Comparison of ENCODE assay signal across 17 cellular contexts in the genomic region with DNA sequence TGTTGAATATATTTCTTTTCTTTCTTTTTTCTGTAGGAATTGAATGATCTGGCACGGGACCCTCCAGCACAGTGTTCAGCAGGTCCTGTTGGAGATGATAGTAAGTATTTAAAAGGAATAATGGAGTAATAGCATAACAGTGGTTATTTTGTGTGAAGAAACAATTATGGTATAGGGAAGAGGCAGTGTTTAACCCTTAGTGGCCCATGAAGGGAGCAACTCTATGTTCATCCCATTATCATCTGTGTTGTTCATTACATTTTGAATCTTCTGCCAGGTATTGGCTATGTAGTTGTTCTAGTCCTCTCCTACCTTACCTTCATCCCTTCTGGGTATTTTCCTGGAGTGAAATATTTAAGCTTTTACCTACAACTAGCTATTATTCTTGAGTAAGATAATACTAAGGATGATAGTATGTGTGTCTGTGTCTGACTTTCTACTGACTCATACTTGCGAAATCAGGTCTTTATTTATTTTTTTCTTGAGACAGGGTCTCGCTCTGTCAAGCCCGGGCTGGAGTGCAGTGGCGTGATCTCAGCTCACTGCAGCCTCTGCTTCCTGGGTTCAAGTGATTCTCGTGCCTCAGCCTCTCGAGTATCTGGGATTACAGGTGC. TPM values are rescaled to one million over a fixed set of nuclear protein-coding genes. Genes with fewer than 3 reads are reported as not detected.
DNase-seq lines count a peak whose midpoint lies in the region; ATAC-seq and TF ChIP-seq lines count a peak whose summit lies in the region.
"Had no signal": no experiment of that assay in that cellular context is flagged by ENCODE, and none has a peak within 500 bp of the region (broad histone marks: within the 10 kb centered on the region; RNA-seq: fewer than 3 reads in every experiment).

No MANE protein-coding gene starts in this region.

- peaks cover 79% of the 10 kb centered on the region for H3K79me2 ChIP-seq in HCT116 (ENCODE audit: insufficient read depth, low read length)

- H4K20me1 ChIP-seq in HCT116 (ENCODE audit: insufficient read depth): peaks cover 7% of the 10 kb centered on the region; the same call in 1 of the 2 replicates

- no TSS peak for BruUV-seq in HCT116 (replicated peaks; lab: Mats Ljungman, UMichigan)

- RAD21 ChIA-PET in HCT116 (lab: Charles Lee; ENCODE audit: low non-redundant PET in 1 of 2, low total read pairs in 2 of 2, uncharacterized antibody in 2 of 2, unreplicated experiment in 2 of 2): no interaction called here

- H3K27me3 ChIP-seq in HCT116 (ENCODE audit: insufficient read depth, low read length): no peaks in the 10 kb centered on the region
- H3K27me3 ChIP-seq: adrenal gland, neutrophil had no signal

- CTCF ChIA-PET in HCT116 (lab: Charles Lee): no interaction called here

- 91 to 95% methylated on average over 7 of the region's 7 CpGs for whole genome bisulfite sequencing in lower leg skin, 2 donors

- DNase-seq in ACHN (peak; percentile 40), HCT116 (ENCODE audit: low read depth, low spot score) (no peak), amniotic epithelial cell (ENCODE audit: low read depth) (peak; percentile 87), glomerular visceral epithelial cell (ENCODE audit: extremely low spot score) (peak; percentile 55), NCI-H2107 treated with DMSO at 0.1 percent for 48 hours (lab: John Stamatoyannopoulos, UW; ENCODE audit: unreplicated experiment) (no peak), DMS79 treated with DMSO at 0.1 percent for 48 hours (lab: John Stamatoyannopoulos, UW) (no peak), lower leg skin (ENCODE audit: low spot score in 2 of 2) (no peak)
- DNase-seq: activated CD8-positive, alpha-beta memory T cell treated with anti-CD3 and anti-CD28 coated beads, Interleukin-2, amount 50 U/mL, for 48 hours; hippocampal formation; lower lobe of right lung; NCI-H446; stimulated activated CD4-positive, alpha-beta T cell treated with anti-CD3 and anti-CD28 coated beads, Interleukin-1b, Interleukin-23, amount 100 ng/mL, for 48 hours had no signal

- intact Hi-C loops in HCT116 (cut with micrococcal nuclease): no loop called here
- intact Hi-C loops in lower leg skin (cut with DNase I; ENCODE audit: low total_unique reads): no loop called here

- ATAC-seq in HCT116 (no peak), GM19035 (IDR thresholded peaks at IDR 0.05; ENCODE audit: unreplicated experiment) (no peak)
- ATAC-seq: lower lobe of right lung; stimulated activated effector memory CD8-positive, alpha-beta T cell treated with anti-CD3 and anti-CD28 coated beads, Interleukin-12 subunit alpha, Interleukin-12 subunit beta, amount 100 ng/mL, for 72 hours had no signal

- no peak for TF ChIP-seq CTCF in HCT116 (IDR thresholded peaks at IDR 0.05 in 2 of 3, conservative IDR thresholded peaks at IDR 0.05 in 1 of 3; ENCODE audit: borderline replicate concordance in 1 of 3, insufficient read depth in 1 of 3, low read depth in 2 of 3, low read length in 2 of 3)
- TF ChIP-seq CTCF in lower leg skin (IDR thresholded peaks at IDR 0.05): no peak

- no peak overlapping the region for H3K27ac ChIP-seq in HCT116 (ENCODE audit: low read depth, low read length)
- H3K27ac ChIP-seq: adrenal gland, C4-2B, lower lobe of right lung, neutrophil had no signal

- no peaks in the 10 kb centered on the region for H3K9me2 ChIP-seq in HCT116 (ENCODE audit: insufficient read depth)

- H3K4me3 ChIP-seq in HCT116 (replicated peaks in 1 of 2; ENCODE audit: low read depth in 1 of 2, low read length in 2 of 2): no peak overlapping the region
- no peak overlapping the region for H3K4me3 ChIP-seq in lower leg skin (ENCODE audit: low read depth, poor library complexity, severe bottlenecking)
- H3K4me3 ChIP-seq: adrenal gland, lower lobe of right lung had no signal

- peaks cover 0 to 15% of the 10 kb centered on the region in 2 experiments; a peak in 2 of 4 replicates for H3K4me1 ChIP-seq in HCT116 (ENCODE audit: control insufficient read depth in 1 of 2, insufficient read depth in 2 of 2, low read length in 2 of 2)
- H3K4me1 ChIP-seq: lower lobe of right lung had no signal

- POLR2A ChIA-PET in HCT116 (lab: Charles Lee): no interaction called here

- H3K4me2 ChIP-seq in HCT116 (ENCODE audit: low read length): no peak overlapping the region

- H3K9me3 ChIP-seq in HCT116 (ENCODE audit: control insufficient read depth in 1 of 2, insufficient read depth in 1 of 2, low read depth in 1 of 2, low read length in 2 of 2): no peaks in the 10 kb centered on the region
- H3K9me3 ChIP-seq: adrenal gland, lower lobe of right lung, neutrophil had no signal

- TF ChIP-seq RAD21 in HCT116 (IDR thresholded peaks at IDR 0.05; ENCODE audit: low read depth): no peak

- TF ChIP-seq POLR2A in HCT116 (IDR thresholded peaks at IDR 0.05; ENCODE audit: borderline replicate concordance, extremely low read depth, insufficient read depth, insufficient read length): no peak
- no peak for TF ChIP-seq POLR2A in lower leg skin (IDR thresholded peaks at IDR 0.05)

- in situ Hi-C loops in ACHN (cut with HindIII; ENCODE audit: low pct_ligation_motif_present, low pct_unique_long_range_greater_than_20kb, low sequenced_read_pairs): no loop called here

- H3K36me3 ChIP-seq in HCT116 (ENCODE audit: control insufficient read depth in 1 of 2, insufficient read depth in 2 of 2, low read length in 2 of 2): peaks cover 14 to 21% of the 10 kb centered on the region in 2 experiments; a peak in 3 of 4 replicates

- no peak overlapping the region for H3K9ac ChIP-seq in HCT116 (ENCODE audit: low read length)

- no peak overlapping the region for H2AFZ ChIP-seq in HCT116 (ENCODE audit: low read depth, low read length, poor library complexity, severe bottlenecking)

TF ChIP-seq in HCT116, 20 proteins besides CTCF, POLR2A, EP300 and RAD21:
- peak; percentile 49; the same call in 1 of the 2 replicates for TF ChIP-seq CEBPB (IDR thresholded peaks at IDR 0.05; ENCODE audit: low read depth)
- TF ChIP-seq SP1 (IDR thresholded peaks at IDR 0.05; ENCODE audit: low read depth): no peak
- TF ChIP-seq, protein P1, sequence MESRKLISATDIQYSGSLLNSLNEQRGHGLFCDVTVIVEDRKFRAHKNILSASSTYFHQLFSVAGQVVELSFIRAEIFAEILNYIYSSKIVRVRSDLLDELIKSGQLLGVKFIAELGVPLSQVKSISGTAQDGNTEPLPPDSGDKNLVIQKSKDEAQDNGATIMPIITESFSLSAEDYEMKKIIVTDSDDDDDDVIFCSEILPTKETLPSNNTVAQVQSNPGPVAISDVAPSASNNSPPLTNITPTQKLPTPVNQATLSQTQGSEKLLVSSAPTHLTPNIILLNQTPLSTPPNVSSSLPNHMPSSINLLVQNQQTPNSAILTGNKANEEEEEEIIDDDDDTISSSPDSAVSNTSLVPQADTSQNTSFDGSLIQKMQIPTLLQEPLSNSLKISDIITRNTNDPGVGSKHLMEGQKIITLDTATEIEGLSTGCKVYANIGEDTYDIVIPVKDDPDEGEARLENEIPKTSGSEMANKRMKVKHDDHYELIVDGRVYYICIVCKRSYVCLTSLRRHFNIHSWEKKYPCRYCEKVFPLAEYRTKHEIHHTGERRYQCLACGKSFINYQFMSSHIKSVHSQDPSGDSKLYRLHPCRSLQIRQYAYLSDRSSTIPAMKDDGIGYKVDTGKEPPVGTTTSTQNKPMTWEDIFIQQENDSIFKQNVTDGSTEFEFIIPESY (IDR thresholded peaks at IDR 0.05; ENCODE audit: extremely low read depth, insufficient replicate concordance, low read length): no peak
- no peak for TF ChIP-seq JUND (IDR thresholded peaks at IDR 0.05)
- no peak for TF ChIP-seq ZNF274 (IDR thresholded peaks at IDR 0.05; ENCODE audit: low read depth, low read length)
- no peak for TF ChIP-seq YY1 (IDR thresholded peaks at IDR 0.05; ENCODE audit: extremely low read depth, insufficient replicate concordance, low read depth, low read length)

RNA-seq across cellular contexts. Expression of a gene that starts 39.3 kb away (rescaled TPM):
- total RNA-seq in HCT116 (2021; ENCODE audit: unreplicated experiment): 140 TPM
- polyA plus RNA-seq in HCT116 (2012): 78.9 and 119 TPM in 2 replicates
- total RNA-seq in lower leg skin: 10 to 100 TPM; 80.0 to 99.8 (median 85.0) TPM

RNA-seq across cellular contexts. Expression of a gene that starts 47.7 kb away (rescaled TPM):
- 43.1 TPM for total RNA-seq in HCT116 (2021; ENCODE audit: unreplicated experiment)
- polyA plus RNA-seq in HCT116 (2012): 34.4 and 46.2 TPM in 2 replicates
- total RNA-seq in lower leg skin: 10 to 100 TPM; 36.4 to 69.3 (median 45.2) TPM

Comparison
In these comparisons a context has a peak if more than half of its experiments do, and no peak if none do; other contexts are left out.
1. DNase-seq: peak in ACHN (single experiment), amniotic epithelial cell (single experiment) and glomerular visceral epithelial cell (single experiment); none in HCT116 (single experiment), NCI-H2107 treated with DMSO at 0.1 percent for 48 hours (single experiment), DMS79 treated with DMSO at 0.1 percent for 48 hours (single experiment) and lower leg skin (0 of 2).